In genomic region chr2:72118951-72119350, GRCh38 we compare ENCODE assay signal across 24 cellular contexts. TPM values are rescaled to one million over a fixed set of nuclear protein-coding genes. Genes with fewer than 3 reads are reported as not detected.
"Had no signal": no experiment of that assay in that cellular context is flagged by ENCODE, and none has a peak within 500 bp of the region (broad histone marks: within the 10 kb centered on the region; RNA-seq: fewer than 3 reads in every experiment).

No MANE protein-coding gene starts in this region.

- H3K9me3 Mint-ChIP-seq: endodermal cell had no signal

- H3K4me3 ChIP-seq: esophagus muscularis mucosa, gastroesophageal sphincter, heart left ventricle, left lung, prostate gland, right atrium auricular region, sigmoid colon, skin epidermis, spleen, thoracic aorta, tibial nerve had no signal

- ATAC-seq: foreskin keratinocyte; gastroesophageal sphincter; heart left ventricle; left cardiac atrium; left lung; naive thymus-derived CD8-positive, alpha-beta T cell; stimulated activated memory B cell treated with anti-CD40 and anti-IgM and Interleukin-4, amounts not matched to agents 10 μg/mL and 1 μg/mL and 100 μg/mL, for 72 hours; stimulated activated naive CD8-positive, alpha-beta T cell treated with anti-CD3 and anti-CD28 coated beads, Interleukin-15, Interleukin-2, amounts not matched to agents 100 U/mL and 50 U/mL, for 24 hours had no signal

- H3K27ac ChIP-seq: esophagus muscularis mucosa, foreskin keratinocyte, gastroesophageal sphincter, heart left ventricle, left lung, prostate gland, right atrium auricular region, sigmoid colon, skin epidermis, spleen, thoracic aorta, tibial nerve had no signal

- H3K27ac Mint-ChIP-seq: endodermal cell; naive thymus-derived CD8-positive, alpha-beta T cell; nephron progenitor cell; stimulated activated memory B cell treated with anti-CD40 and anti-IgM and Interleukin-4, amounts not matched to agents 10 μg/mL and 1 μg/mL and 100 μg/mL, for 72 hours had no signal

- H3K27me3 ChIP-seq: right atrium auricular region had no signal

- H3K4me1 ChIP-seq: heart left ventricle, prostate gland, sigmoid colon had no signal

- H3K4me1 Mint-ChIP-seq: endodermal cell; naive thymus-derived CD8-positive, alpha-beta T cell; stimulated activated memory B cell treated with anti-CD40 and anti-IgM and Interleukin-4, amounts not matched to agents 10 μg/mL and 1 μg/mL and 100 μg/mL, for 72 hours had no signal

- H3K36me3 ChIP-seq: esophagus muscularis mucosa, gastroesophageal sphincter, heart left ventricle, left lung, prostate gland, right atrium auricular region, sigmoid colon, spleen, thoracic aorta, tibial nerve had no signal

- H3K36me3 Mint-ChIP-seq: stimulated activated memory B cell treated with anti-CD40 and anti-IgM and Interleukin-4, amounts not matched to agents 10 μg/mL and 1 μg/mL and 100 μg/mL, for 72 hours had no signal

- H3K9me3 ChIP-seq: esophagus muscularis mucosa, gastroesophageal sphincter, left lung, prostate gland, right atrium auricular region, thoracic aorta had no signal

- H3K4me3 Mint-ChIP-seq: endodermal cell; naive thymus-derived CD8-positive, alpha-beta T cell; nephron progenitor cell; stimulated activated memory B cell treated with anti-CD40 and anti-IgM and Interleukin-4, amounts not matched to agents 10 μg/mL and 1 μg/mL and 100 μg/mL, for 72 hours had no signal

- DNase-seq: effector CD8-positive, alpha-beta T cell; foreskin keratinocyte; heart left ventricle; hippocampal formation; left cardiac atrium; left lung; mammary epithelial cell; mesendoderm; naive thymus-derived CD8-positive, alpha-beta T cell; nephron progenitor cell; nucleus accumbens; sigmoid colon; spleen; stimulated activated CD4-positive, alpha-beta T cell treated with anti-CD3 and anti-CD28 coated beads, Interleukin-4, amount 100 ng/mL, for 4 hours; stimulated activated naive CD8-positive, alpha-beta T cell treated with anti-CD3 and anti-CD28 coated beads, Interleukin-15, Interleukin-2, amounts not matched to agents 100 U/mL and 50 U/mL, for 24 hours had no signal

RNA-seq across cellular contexts. Expression of gene CYP26B1, which starts 28.7 kb away (rescaled TPM):
- total RNA-seq: naive thymus-derived CD8-positive, alpha-beta T cell had no signal
- polyA plus RNA-seq: naive thymus-derived CD8-positive, alpha-beta T cell had no signal
